18 cellular contexts compared by ENCODE assay signal in the genomic region with DNA sequence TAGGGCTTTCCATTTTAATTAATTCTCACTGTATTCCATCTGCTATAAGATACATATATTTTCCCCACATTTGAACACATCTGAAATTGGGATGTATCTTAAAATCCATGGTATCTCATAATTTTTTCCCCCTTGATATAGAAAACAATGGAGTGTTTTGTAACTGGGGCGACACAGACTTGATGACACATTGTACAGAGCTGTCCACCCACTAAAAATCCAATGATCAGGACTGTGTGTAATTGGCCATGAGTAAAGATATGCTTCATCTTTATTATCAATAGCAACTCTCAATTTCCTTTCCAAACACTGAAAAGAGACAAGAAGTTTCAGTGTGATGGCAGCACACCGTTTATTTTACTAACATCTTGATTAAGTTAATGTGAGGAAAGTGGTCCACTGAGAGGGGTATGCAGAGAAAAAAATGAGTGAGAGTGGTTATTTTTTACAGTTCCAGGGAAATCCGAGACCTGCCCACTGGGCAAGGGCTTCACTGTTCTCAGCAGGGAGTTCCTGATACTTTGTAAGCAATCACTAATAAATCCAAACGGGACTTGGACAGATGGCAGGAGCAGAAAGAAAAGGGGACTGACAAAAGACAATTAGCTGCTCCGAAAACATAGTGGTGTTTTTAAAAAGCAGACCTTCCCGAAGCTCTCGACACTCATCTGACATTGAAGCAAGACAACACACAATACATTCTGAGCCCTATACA.
DNase-seq lines count a peak whose midpoint lies in the region; ATAC-seq and TF ChIP-seq lines count a peak whose summit lies in the region.
"Had no signal": no experiment of that assay in that cellular context is flagged by ENCODE, and none has a peak within 500 bp of the region (broad histone marks: within the 10 kb centered on the region; RNA-seq: fewer than 3 reads in every experiment).

No MANE protein-coding gene starts in this region.

- POLR2A ChIA-PET in CD8-positive, alpha-beta T cell (lab: Charles Lee) = no interaction called here

- in situ Hi-C loops in G401 (cut with HindIII; ENCODE audit: low sequenced_read_pairs) = no loop called here
- in situ Hi-C loops in brain microvascular endothelial cell (cut with HindIII; ENCODE audit: low pct_ligation_motif_present, low sequenced_read_pairs) = no loop called here

- ATAC-seq in natural killer cell (no peak), GM19455 (IDR thresholded peaks at IDR 0.05; ENCODE audit: unreplicated experiment) (no peak), HG03139 (IDR thresholded peaks at IDR 0.05; ENCODE audit: unreplicated experiment) (no peak)
- no peak for ATAC-seq in CD8-positive, alpha-beta T cell
- ATAC-seq: sciatic nerve had no signal

- no peaks in the 10 kb centered on the region for H3K9me3 ChIP-seq in neuron (ENCODE audit: low read length)
- no peaks in the 10 kb centered on the region for H3K9me3 ChIP-seq in CD8-positive, alpha-beta T cell (ENCODE audit: low read length)
- H3K9me3 ChIP-seq: tibial artery had no signal

- TF ChIP-seq CTCF in brain microvascular endothelial cell (IDR thresholded peaks at IDR 0.05; ENCODE audit: low read depth, low read length, missing control alignments) (no peak), natural killer cell (IDR thresholded peaks at IDR 0.05) (no peak)
- no peak for TF ChIP-seq CTCF in CD8-positive, alpha-beta T cell (IDR thresholded peaks at IDR 0.05)

- intact Hi-C loops in natural killer cell (cut with micrococcal nuclease) = no loop called here
- intact Hi-C loops in CD8-positive, alpha-beta T cell (cut with DNase I, micrococcal nuclease) = no loop called here

- H3K4me3 ChIP-seq in brain microvascular endothelial cell (ENCODE audit: low read depth, low read length) (no peak overlapping the region), neuron (ENCODE audit: low read length) (no peak overlapping the region)
- H3K4me3 ChIP-seq in CD8-positive, alpha-beta T cell (ENCODE audit: low read depth, low read length) = no peak overlapping the region
- H3K4me3 ChIP-seq: tibial artery had no signal

- no peaks in the 10 kb centered on the region for H3K27me3 ChIP-seq in brain microvascular endothelial cell (replicated peaks)
- H3K27me3 ChIP-seq in neuron (ENCODE audit: insufficient read depth, low read length) = no peaks in the 10 kb centered on the region
- no peaks in the 10 kb centered on the region for H3K27me3 ChIP-seq in CD8-positive, alpha-beta T cell (ENCODE audit: insufficient read depth, low read length)
- H3K27me3 ChIP-seq: tibial artery had no signal

- H3K4me1 ChIP-seq in neuron (ENCODE audit: insufficient read depth, low read length) = peaks cover 15% of the 10 kb centered on the region
- H3K4me1 ChIP-seq in CD8-positive, alpha-beta T cell (ENCODE audit: insufficient read depth, low read length) = no peaks in the 10 kb centered on the region

- H3K27ac ChIP-seq in brain microvascular endothelial cell = peak overlapping the region; percentile 62
- H3K27ac ChIP-seq in CD8-positive, alpha-beta T cell (ENCODE audit: low read depth, low read length) = no peak overlapping the region
- H3K27ac ChIP-seq: C4-2B, tibial artery had no signal

- no peaks in the 10 kb centered on the region for H3K27me3 Mint-ChIP-seq in natural killer cell (ENCODE audit: low read depth in 2 of 2)
- no peaks in the 10 kb centered on the region for H3K27me3 Mint-ChIP-seq in CD8-positive, alpha-beta T cell (ENCODE audit: low read depth)
- H3K27me3 Mint-ChIP-seq: activated CD4-positive, alpha-beta T cell treated with anti-CD3 and anti-CD28 coated beads, Interleukin-2, amount 10 ng/mL, durations not matched to agents 7 days and 5 days; memory B cell had no signal

- no peaks in the 10 kb centered on the region for H3K36me3 Mint-ChIP-seq in natural killer cell
- H3K36me3 Mint-ChIP-seq in CD8-positive, alpha-beta T cell = peaks cover 7% of the 10 kb centered on the region

- H3K9me3 Mint-ChIP-seq in natural killer cell = no peaks in the 10 kb centered on the region
- no peaks in the 10 kb centered on the region for H3K9me3 Mint-ChIP-seq in CD8-positive, alpha-beta T cell
- H3K9me3 Mint-ChIP-seq: activated CD4-positive, alpha-beta T cell treated with anti-CD3 and anti-CD28 coated beads, Interleukin-2, amount 10 ng/mL, durations not matched to agents 7 days and 5 days; memory B cell had no signal

- H3K4me1 Mint-ChIP-seq in natural killer cell = peaks cover 18 to 36% of the 10 kb centered on the region in 2 donors
- peaks cover 15% of the 10 kb centered on the region for H3K4me1 Mint-ChIP-seq in CD8-positive, alpha-beta T cell (ENCODE audit: low read depth)

- no peak overlapping the region for H3K4me3 Mint-ChIP-seq in natural killer cell
- no peak overlapping the region for H3K4me3 Mint-ChIP-seq in CD8-positive, alpha-beta T cell
- H3K4me3 Mint-ChIP-seq: activated CD4-positive, alpha-beta T cell treated with anti-CD3 and anti-CD28 coated beads, Interleukin-2, amount 10 ng/mL, durations not matched to agents 7 days and 5 days; memory B cell had no signal

- DNase-seq in G401 (ENCODE audit: low spot score) = peak; percentile 74
- DNase-seq in NCI-H2227 treated with DMSO at 0.1 percent for 48 hours (lab: John Stamatoyannopoulos, UW) = peak; percentile 26
- DNase-seq in brain microvascular endothelial cell = peak; percentile 22
- no peak for DNase-seq in natural killer cell
- DNase-seq in CD8-positive, alpha-beta T cell = no peak
- DNase-seq: activated CD4-positive, alpha-beta T cell treated with anti-CD3 and anti-CD28 coated beads, Interleukin-2, amount 10 ng/mL, durations not matched to agents 7 days and 5 days; activated T-cell treated with anti-CD3 and anti-CD28 coated beads, Interleukin-2, amount 50 U/mL, for 1 hour; amygdala; cortex of kidney; NCI-H2081 treated with DMSO at 0.1 percent for 48 hours; stimulated activated CD4-positive, alpha-beta T cell treated with anti-CD3 and anti-CD28 coated beads, Interleukin-4, amount 100 ng/mL, for 1 hour; tibial artery had no signal

- H3K36me3 ChIP-seq in brain microvascular endothelial cell (replicated peaks) (no peaks in the 10 kb centered on the region), neuron (ENCODE audit: insufficient read depth, low read length) (no peaks in the 10 kb centered on the region)
- H3K36me3 ChIP-seq in CD8-positive, alpha-beta T cell (ENCODE audit: insufficient read depth, low read length) = no peaks in the 10 kb centered on the region
- H3K36me3 ChIP-seq: tibial artery had no signal

- H2AFZ ChIP-seq in neuron (ENCODE audit: low read depth, low read length) = peak overlapping the region; percentile 11

- CTCF ChIA-PET in CD8-positive, alpha-beta T cell (lab: Charles Lee) = no interaction called here

- no peak overlapping the region for H3K27ac Mint-ChIP-seq in natural killer cell
- no peak overlapping the region for H3K27ac Mint-ChIP-seq in CD8-positive, alpha-beta T cell
- H3K27ac Mint-ChIP-seq: activated CD4-positive, alpha-beta T cell treated with anti-CD3 and anti-CD28 coated beads, Interleukin-2, amount 10 ng/mL, durations not matched to agents 7 days and 5 days; memory B cell had no signal

Comparison
In these comparisons a context has a peak if more than half of its experiments do, and no peak if none do; other contexts are left out.
1. DNase-seq: peak in G401 (single experiment), NCI-H2227 treated with DMSO at 0.1 percent for 48 hours (single experiment) and brain microvascular endothelial cell (single experiment); none in natural killer cell (single experiment) and CD8-positive, alpha-beta T cell (0 of 7).